Comparison of ENCODE assay signal across 11 cellular contexts in the genomic region with DNA sequence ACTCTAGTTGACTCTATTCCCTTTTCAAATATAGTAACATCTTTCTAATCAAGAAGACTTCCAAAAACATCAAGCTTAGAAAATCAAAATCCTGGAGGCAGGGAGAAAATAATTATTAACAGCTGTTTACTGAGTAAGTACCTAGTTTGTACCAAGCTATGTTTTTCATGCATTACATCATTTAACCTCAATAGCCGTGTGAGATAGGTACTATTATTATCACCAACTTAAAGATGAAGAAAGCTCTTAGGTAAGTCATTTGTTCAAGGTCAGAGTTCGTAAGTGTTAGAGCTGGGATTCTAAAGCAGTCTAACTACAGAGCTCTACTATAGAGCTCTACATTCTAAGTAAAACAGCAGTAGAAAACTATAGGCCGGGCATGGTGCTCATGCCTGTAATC. TPM values are rescaled to one million over a fixed set of nuclear protein-coding genes. Genes with fewer than 3 reads are reported as not detected.
A peak's percentile ranks its signal among the peaks of the same experiment; 100 is the strongest.
DNase-seq lines count a peak whose midpoint lies in the region; ATAC-seq, FAIRE-seq and TF ChIP-seq lines count a peak whose summit lies in the region.
"Had no signal": no experiment of that assay in that cellular context is flagged by ENCODE, and none has a peak within 500 bp of the region (broad histone marks: within the 10 kb centered on the region; RNA-seq: fewer than 3 reads in every experiment).

No MANE protein-coding gene starts in this region.

- POLR2A ChIA-PET in RWPE1 (lab: Yijun Ruan, JAX; ENCODE audit: low non-redundant PET): no interaction called here
- POLR2A ChIA-PET in naive thymus-derived CD8-positive, alpha-beta T cell (lab: Charles Lee): interaction anchor here (1.1 to 1.4 kb wide), 2 partner anchors 41 to 43 kb away, joined by 3 to 4 read pairs; no protein-coding TSS in a partner anchor

- H3K4me1 Mint-ChIP-seq in T-helper 2 cell treated with Interferon-gamma antibody and Interleukin-4, amounts not matched to agents 5 μg/mL and 100 μg/mL, for 36 hours (ENCODE audit: low read depth): peaks cover 39% of the 10 kb centered on the region
- H3K4me1 Mint-ChIP-seq in naive thymus-derived CD8-positive, alpha-beta T cell: peaks cover 42 to 87% (median 77%) of the 10 kb centered on the region in 4 donors

- H3K27me3 Mint-ChIP-seq in T-helper 2 cell treated with Interferon-gamma antibody and Interleukin-4, amounts not matched to agents 5 μg/mL and 100 μg/mL, for 36 hours (ENCODE audit: low read depth): no peaks in the 10 kb centered on the region
- H3K27me3 Mint-ChIP-seq in naive thymus-derived CD8-positive, alpha-beta T cell: no peaks in the 10 kb centered on the region

- peaks cover 8% of the 10 kb centered on the region for H3K9me3 Mint-ChIP-seq in T-helper 2 cell treated with Interferon-gamma antibody and Interleukin-4, amounts not matched to agents 5 μg/mL and 100 μg/mL, for 36 hours
- peaks cover 0 to 14% (median 0%) of the 10 kb centered on the region in 9 donors for H3K9me3 Mint-ChIP-seq in naive thymus-derived CD8-positive, alpha-beta T cell

- H3K4me3 Mint-ChIP-seq in T-helper 2 cell treated with Interferon-gamma antibody and Interleukin-4, amounts not matched to agents 5 μg/mL and 100 μg/mL, for 36 hours: peak overlapping the region; percentile 16
- peak overlapping the region; percentile 0 to 68 (median 43) for H3K4me3 Mint-ChIP-seq in naive thymus-derived CD8-positive, alpha-beta T cell

- peak overlapping the region; percentile 41; the same call in 1 of the 2 replicates for H3K27ac ChIP-seq in RWPE1
- H3K27ac ChIP-seq: suprapubic skin had no signal

- H3K36me3 Mint-ChIP-seq in T-helper 2 cell treated with Interferon-gamma antibody and Interleukin-4, amounts not matched to agents 5 μg/mL and 100 μg/mL, for 36 hours (ENCODE audit: low read depth): peaks cover 39% of the 10 kb centered on the region
- peaks cover 2 to 11% (median 3%) of the 10 kb centered on the region in 3 donors for H3K36me3 Mint-ChIP-seq in naive thymus-derived CD8-positive, alpha-beta T cell

- ATAC-seq in HG02588 (IDR thresholded peaks at IDR 0.05; ENCODE audit: unreplicated experiment) (peak; percentile 34), GM19328 (IDR thresholded peaks at IDR 0.05; ENCODE audit: unreplicated experiment) (no peak)
- no peak for ATAC-seq in naive thymus-derived CD8-positive, alpha-beta T cell

- no peak for FAIRE-seq in urothelium cell line (lab: Jason Lieb, UNC)

- no peak for TF ChIP-seq CTCF in RWPE1 (conservative IDR thresholded peaks at IDR 0.05; ENCODE audit: low read depth)

- CTCF ChIA-PET in RWPE1 (lab: Yijun Ruan, JAX): no interaction called here

- no peak for DNase-seq in T-helper 2 cell treated with Interferon-gamma antibody and Interleukin-4, amounts not matched to agents 5 μg/mL and 100 μg/mL, for 36 hours (ENCODE audit: low spot score)
- DNase-seq in T-helper 2 cell: no peak
- DNase-seq in RWPE1 (ENCODE audit: low spot score): no peak
- no peak for DNase-seq in naive thymus-derived CD8-positive, alpha-beta T cell
- DNase-seq in NCI-H1105 (lab: John Stamatoyannopoulos, UW): no peak
- no peak for DNase-seq in urothelium cell line (ENCODE audit: low spot score)
- DNase-seq: NCI-H1436 treated with DMSO at 0.1 percent for 48 hours; stimulated activated CD4-positive, alpha-beta T cell treated with anti-CD3 and anti-CD28 coated beads, Interleukin-2, amount 100 ng/mL, for 24 hours had no signal

- peak overlapping the region; percentile 6 for H3K27ac Mint-ChIP-seq in T-helper 2 cell treated with Interferon-gamma antibody and Interleukin-4, amounts not matched to agents 5 μg/mL and 100 μg/mL, for 36 hours
- peak overlapping the region in 8 of 10 donors; percentile 0 to 73 (median 14) for H3K27ac Mint-ChIP-seq in naive thymus-derived CD8-positive, alpha-beta T cell

RNA-seq across cellular contexts. Expression of a gene that starts 41.6 kb away (rescaled TPM):
- 10 to 100 TPM; 38.1 to 38.5 TPM for total RNA-seq in naive thymus-derived CD8-positive, alpha-beta T cell
- 10 to 100 TPM; 12.7 to 14.1 (median 12.8) TPM for polyA plus RNA-seq in naive thymus-derived CD8-positive, alpha-beta T cell
